8 cellular contexts compared by ENCODE assay signal in genomic region chr1:159171254-159171687, GRCh38. TPM values are rescaled to one million over a fixed set of nuclear protein-coding genes. Genes with fewer than 3 reads are reported as not detected.
A peak's percentile ranks its signal among the peaks of the same experiment; 100 is the strongest.
DNase-seq lines count a peak whose midpoint lies in the region; ATAC-seq and TF ChIP-seq lines count a peak whose summit lies in the region.

A gene with protein sequence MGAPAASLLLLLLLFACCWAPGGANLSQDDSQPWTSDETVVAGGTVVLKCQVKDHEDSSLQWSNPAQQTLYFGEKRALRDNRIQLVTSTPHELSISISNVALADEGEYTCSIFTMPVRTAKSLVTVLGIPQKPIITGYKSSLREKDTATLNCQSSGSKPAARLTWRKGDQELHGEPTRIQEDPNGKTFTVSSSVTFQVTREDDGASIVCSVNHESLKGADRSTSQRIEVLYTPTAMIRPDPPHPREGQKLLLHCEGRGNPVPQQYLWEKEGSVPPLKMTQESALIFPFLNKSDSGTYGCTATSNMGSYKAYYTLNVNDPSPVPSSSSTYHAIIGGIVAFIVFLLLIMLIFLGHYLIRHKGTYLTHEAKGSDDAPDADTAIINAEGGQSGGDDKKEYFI (plus strand): TSS chr1:159171615. CDS start chr1:159171766, 151 bp downstream.

- TF ChIP-seq POLR2A in sigmoid colon (IDR thresholded peaks at IDR 0.05) = no peak

- TF ChIP-seq CTCF in sigmoid colon (IDR thresholded peaks at IDR 0.05) = no peak

- H3K27me3 ChIP-seq in H7 (ENCODE audit: control insufficient read depth, insufficient read depth, low read length) (peaks cover 27% of the 10 kb centered on the region), adipocyte (replicated peaks; ENCODE audit: control insufficient read depth, insufficient read depth, low read length) (peaks cover 64% of the 10 kb centered on the region), sigmoid colon (peaks cover 20 to 55% (median 29%) of the 10 kb centered on the region in 3 donors)

- H3K36me3 ChIP-seq in H7 (replicated peaks; ENCODE audit: control insufficient read depth, insufficient read depth, low read length) (no peaks in the 10 kb centered on the region), adipocyte (ENCODE audit: control insufficient read depth, insufficient read depth, low read length, severe bottlenecking) (no peaks in the 10 kb centered on the region), sigmoid colon (no peaks in the 10 kb centered on the region)

- no peaks in the 10 kb centered on the region for H3K9me3 ChIP-seq in adipocyte (ENCODE audit: control insufficient read depth, low read length)
- H3K9me3 ChIP-seq in sigmoid colon = no peaks in the 10 kb centered on the region

- H3K4me3 ChIP-seq in H7 (ENCODE audit: insufficient read depth, low read depth, low read length) (peak within 1 kb of the TSS; percentile 70), adipocyte (ENCODE audit: low read length) (peak within 1 kb of the TSS; percentile 69), sigmoid colon (peak within 1 kb of the TSS; percentile 24 to 47 (median 40))

- WGBS in sigmoid colon, 2 donors = 5 to 11% methylated on average over 29 of the region's 29 CpGs

- DNase-seq in H7 (peak; percentile 89), adipocyte (ENCODE audit: low read depth) (no peak), hypothalamus (lab: John Stamatoyannopoulos, UW) (peak in 44 of 51 donors; percentile 7 to 92 (median 53)), sigmoid colon (peak; percentile 64), RKO (ENCODE audit: low spot score) (no peak), NCI-H187 treated with DMSO at 0.1 percent for 48 hours (lab: John Stamatoyannopoulos, UW) (no peak)
- DNase-seq in activated naive CD4-positive, alpha-beta T cell treated with Interleukin-2 at 50 U/mL for 16 hours = no peak

- intact Hi-C loops in sigmoid colon (cut with DNase I) = no loop called here

- ATAC-seq in HG02798 (IDR thresholded peaks at IDR 0.05; ENCODE audit: poor library complexity, unreplicated experiment) = no peak

- H3K4me1 ChIP-seq in adipocyte (ENCODE audit: control insufficient read depth, insufficient read depth, low read length) (no peaks in the 10 kb centered on the region), sigmoid colon (peaks cover 0 to 28% (median 16%) of the 10 kb centered on the region in 4 donors)

- H3K9ac ChIP-seq in adipocyte (ENCODE audit: low read length) = peak within 1 kb of the TSS; percentile 71

- no peak for TF ChIP-seq EP300 in sigmoid colon (IDR thresholded peaks at IDR 0.05)

- peak within 1 kb of the TSS in 3 of 4 donors; percentile 26 to 57 (median 36) for H3K27ac ChIP-seq in sigmoid colon

RNA-seq across cellular contexts. Expression of the gene that starts here (rescaled TPM):
- total RNA-seq in H7 (2014; rRNA removed; shearing (Covaris generic)) = 2.1 and 4.1 TPM in 2 replicates
- total RNA-seq in sigmoid colon = 10 to 100 TPM in 3 of 4 donors, 1 to 10 TPM in 1; 8.7 to 21.0 (median 13.1) TPM
- 10 to 100 TPM in 1 of 3 donors, 1 to 10 TPM in 1, under 1 TPM in 1; 0.46 to 11.5 (median 7.2) TPM for polyA plus RNA-seq in sigmoid colon

Comparison
In these comparisons a context has a peak if more than half of its experiments do, and no peak if none do; other contexts are left out.
1. DNase-seq: peak in H7 (single experiment), hypothalamus (44 of 51) and sigmoid colon (single experiment); none in adipocyte (single experiment), RKO (single experiment), activated naive CD4-positive, alpha-beta T cell treated with Interleukin-2 at 50 U/mL for 16 hours (single experiment) and NCI-H187 treated with DMSO at 0.1 percent for 48 hours (single experiment).
2. Peak in every context shown above with its lines, with median percentiles within 50 percentile points of each other: H3K4me3 ChIP-seq.